In genomic region chr14:64998455-64998931, GRCh38 we compare ENCODE assay signal across 18 cellular contexts. TPM values are rescaled to one million over a fixed set of nuclear protein-coding genes. Genes with fewer than 3 reads are reported as not detected.
DNase-seq lines count a peak whose midpoint lies in the region; ATAC-seq, FAIRE-seq and TF ChIP-seq lines count a peak whose summit lies in the region.
"Had no signal": no experiment of that assay in that cellular context is flagged by ENCODE, and none has a peak within 500 bp of the region (broad histone marks: within the 10 kb centered on the region; RNA-seq: fewer than 3 reads in every experiment).

No MANE protein-coding gene starts in this region.

- H3K4me3 ChIP-seq in astrocyte (ENCODE audit: insufficient read depth, low read depth, low read length), result no peak overlapping the region
- no peak overlapping the region for H3K4me3 ChIP-seq in trophoblast cell (ENCODE audit: low read depth, low read length)
- H3K4me3 ChIP-seq in left ventricle myocardium inferior, result no peak overlapping the region

- no peak overlapping the region for H3K4me3 Mint-ChIP-seq in astrocyte (ENCODE audit: unreplicated experiment)
- H3K4me3 Mint-ChIP-seq: CD8-positive, alpha-beta T cell; neural crest cell had no signal

- no peak overlapping the region for H3K18ac ChIP-seq in trophoblast cell (ENCODE audit: low read length)

- H3K79me1 ChIP-seq in trophoblast cell (ENCODE audit: low read length), result no peaks in the 10 kb centered on the region

- peaks cover 20% of the 10 kb centered on the region for H3K4me1 ChIP-seq in astrocyte (ENCODE audit: insufficient read depth, low read length)
- peaks cover 0 to 2% of the 10 kb centered on the region in 2 experiments for H3K4me1 ChIP-seq in trophoblast cell (ENCODE audit: control insufficient read depth in 1 of 2, insufficient read depth in 2 of 2, low read length in 2 of 2)
- peaks cover 17% of the 10 kb centered on the region for H3K4me1 ChIP-seq in left ventricle myocardium inferior

- TF ChIP-seq CTCF in astrocyte (IDR thresholded peaks at IDR 0.05; ENCODE audit: insufficient read depth, low read depth, low read length), result no peak
- TF ChIP-seq CTCF in left ventricle myocardium inferior (IDR thresholded peaks at IDR 0.05; ENCODE audit: borderline replicate concordance), result no peak
- TF ChIP-seq CTCF in GM10248 (IDR thresholded peaks at IDR 0.05; ENCODE audit: control extremely low read depth, extremely low read depth, low read depth, missing control alignments), result no peak

- H3K27ac ChIP-seq in astrocyte (ENCODE audit: low read depth, low read length), result no peak overlapping the region
- no peak overlapping the region for H3K27ac ChIP-seq in trophoblast cell (ENCODE audit: low read depth, low read length)
- H3K27ac ChIP-seq in left ventricle myocardium inferior (replicated peaks), result no peak overlapping the region
- H3K27ac ChIP-seq: KMS-11 had no signal

- no peak overlapping the region for H2BK12ac ChIP-seq in trophoblast cell (ENCODE audit: low read length)

- H3K9me3 Mint-ChIP-seq in astrocyte (ENCODE audit: unreplicated experiment), result no peaks in the 10 kb centered on the region
- H3K9me3 Mint-ChIP-seq: CD8-positive, alpha-beta T cell; neural crest cell had no signal

- no peaks in the 10 kb centered on the region for H3K27me3 ChIP-seq in astrocyte (ENCODE audit: insufficient read depth, low read length)
- H3K27me3 ChIP-seq in trophoblast cell (ENCODE audit: insufficient read depth, low read length), result no peaks in the 10 kb centered on the region
- H3K27me3 ChIP-seq in left ventricle myocardium inferior (ENCODE audit: low read depth), result no peaks in the 10 kb centered on the region

- no peak overlapping the region for H2BK5ac ChIP-seq in trophoblast cell (ENCODE audit: low read depth, low read length, poor library complexity)

- intact Hi-C loops in left ventricle myocardium inferior (cut with micrococcal nuclease), result no loop called here

- no peaks in the 10 kb centered on the region for H3K27me3 Mint-ChIP-seq in astrocyte (ENCODE audit: low read depth, unreplicated experiment)

- POLR2A ChIA-PET in GM10248 (lab: Yijun Ruan, JAX), result no interaction called here

- no peak overlapping the region for H4K8ac ChIP-seq in trophoblast cell (ENCODE audit: low read depth, low read length)

- no peaks in the 10 kb centered on the region for H3K9me3 ChIP-seq in astrocyte (ENCODE audit: insufficient read depth, low read depth, low read length)
- no peaks in the 10 kb centered on the region for H3K9me3 ChIP-seq in trophoblast cell (ENCODE audit: insufficient read depth, low read depth, low read length)
- no peaks in the 10 kb centered on the region for H3K9me3 ChIP-seq in left ventricle myocardium inferior (replicated peaks)

- no peak overlapping the region for H4K91ac ChIP-seq in trophoblast cell (ENCODE audit: low read depth, low read length)

- no peak overlapping the region for H3K23ac ChIP-seq in trophoblast cell (ENCODE audit: low read length)

- H4K20me1 ChIP-seq in astrocyte (ENCODE audit: insufficient read depth, low read length), result no peaks in the 10 kb centered on the region

- H3K4me2 ChIP-seq in astrocyte (ENCODE audit: low read length) (no peak overlapping the region), trophoblast cell (ENCODE audit: low read length) (no peak overlapping the region)
- H3K4me2 ChIP-seq: KMS-11 had no signal

- H3K4me1 Mint-ChIP-seq in astrocyte (ENCODE audit: low read depth, unreplicated experiment), result peaks cover 21% of the 10 kb centered on the region

- H3K9ac ChIP-seq in astrocyte (ENCODE audit: low read length) (no peak overlapping the region), trophoblast cell (ENCODE audit: low read length) (no peak overlapping the region)
- H3K9ac ChIP-seq: KMS-11 had no signal

- H3K36me3 Mint-ChIP-seq in astrocyte (ENCODE audit: low read depth, unreplicated experiment), result no peaks in the 10 kb centered on the region

- CTCF ChIA-PET in GM10248 (lab: Yijun Ruan, JAX), result interaction anchor here (1.1 to 13.4 kb wide), 3 partner anchors 10 to 21 kb away, joined by 3 to 114 read pairs (median 9); partner anchors contain the start of gene FNTB

- H4K12ac ChIP-seq in trophoblast cell (ENCODE audit: low read depth, low read length), result no peak overlapping the region

- no peak overlapping the region for H3K14ac ChIP-seq in trophoblast cell (ENCODE audit: low read length)

- H3K79me2 ChIP-seq in astrocyte (ENCODE audit: insufficient read depth, low read length), result peaks cover 20% of the 10 kb centered on the region
- H3K79me2 ChIP-seq in trophoblast cell (ENCODE audit: control insufficient read depth, insufficient read depth, low read length, poor library complexity), result no peaks in the 10 kb centered on the region

- H3K36me3 ChIP-seq in astrocyte (ENCODE audit: insufficient read depth, low read length) (no peaks in the 10 kb centered on the region), trophoblast cell (ENCODE audit: control insufficient read depth in 1 of 2, insufficient read depth in 2 of 2, low read length in 2 of 2) (no peaks in the 10 kb centered on the region), left ventricle myocardium inferior (no peaks in the 10 kb centered on the region)

- no peak overlapping the region for H2AK5ac ChIP-seq in trophoblast cell (ENCODE audit: low read length)

- peak; percentile 35 for ATAC-seq in GM18867 (IDR thresholded peaks at IDR 0.05; ENCODE audit: unreplicated experiment)
- ATAC-seq in HG02938 (IDR thresholded peaks at IDR 0.05; ENCODE audit: unreplicated experiment), result peak; percentile 42
- ATAC-seq in HG02981 (IDR thresholded peaks at IDR 0.05; ENCODE audit: unreplicated experiment), result no peak
- ATAC-seq: CD8-positive, alpha-beta T cell had no signal

- H2BK120ac ChIP-seq in trophoblast cell (ENCODE audit: insufficient read depth, low read length, poor library complexity), result no peak overlapping the region

- no peak overlapping the region for H3K27ac Mint-ChIP-seq in astrocyte (ENCODE audit: unreplicated experiment)
- H3K27ac Mint-ChIP-seq: CD8-positive, alpha-beta T cell had no signal

- DNase-seq in astrocyte (ENCODE audit: low read depth) (peak; percentile 47), trophoblast cell (peak; percentile 2 to 80), left ventricle myocardium inferior (no peak), GM10248 (ENCODE audit: extremely low spot score) (no peak)
- DNase-seq: activated CD4-positive, alpha-beta T cell treated with anti-CD3 and anti-CD28 coated beads for 1 hour; activated effector memory CD4-positive, alpha-beta T cell treated with anti-CD3 and anti-CD28 coated beads, Interleukin-2, amount 50 U/mL, for 16 hours; CD8-positive, alpha-beta T cell; central memory CD4-positive, alpha-beta T cell; NCI-H2081 treated with DMSO at 0.1 percent for 48 hours; T-helper 1 cell had no signal

- no peak for FAIRE-seq in astrocyte (lab: Jason Lieb, UNC)

- H3K4ac ChIP-seq in trophoblast cell (ENCODE audit: low read depth, low read length), result no peak overlapping the region

- H2AFZ ChIP-seq in astrocyte (ENCODE audit: low read depth, low read length) (no peak overlapping the region), trophoblast cell (ENCODE audit: insufficient read depth, low read length, poor library complexity) (no peak overlapping the region)

RNA-seq across cellular contexts. Expression of gene FNTB, which starts 11.8 kb away (rescaled TPM):
- total RNA-seq in astrocyte (19.9 and 20.0 TPM in 2 replicates), left ventricle myocardium inferior (17.9 TPM)
- polyA plus RNA-seq in trophoblast cell (2013), result 11.9 and 12.1 TPM in 2 replicates

RNA-seq across cellular contexts. Expression of gene RAB15, which starts 26.4 kb away (rescaled TPM):
- 32.1 and 36.3 TPM in 2 replicates for total RNA-seq in astrocyte
- 21.0 and 21.9 TPM in 2 replicates for polyA plus RNA-seq in trophoblast cell (2013)
- total RNA-seq in left ventricle myocardium inferior, result 17.1 TPM

RNA-seq across cellular contexts. Expression of gene GPX2, which starts 55.9 kb away (rescaled TPM):
- total RNA-seq in astrocyte (not detected in 2 replicates), left ventricle myocardium inferior (not detected)
- polyA plus RNA-seq in trophoblast cell (2013), result 0.05 TPM in 1 of 2 replicates, not detected in the other
- total RNA-seq: CD8-positive, alpha-beta T cell; G401; lung microvascular endothelial cell; neural crest cell; temporal lobe had no signal

Comparison
In these comparisons a context has a peak if more than half of its experiments do, and no peak if none do; other contexts are left out.
1. DNase-seq: peak in astrocyte (single experiment) and trophoblast cell (2 of 2); none in left ventricle myocardium inferior (single experiment) and GM10248 (single experiment).